ENCODE assay signal across 7 cellular contexts in the genomic region with DNA sequence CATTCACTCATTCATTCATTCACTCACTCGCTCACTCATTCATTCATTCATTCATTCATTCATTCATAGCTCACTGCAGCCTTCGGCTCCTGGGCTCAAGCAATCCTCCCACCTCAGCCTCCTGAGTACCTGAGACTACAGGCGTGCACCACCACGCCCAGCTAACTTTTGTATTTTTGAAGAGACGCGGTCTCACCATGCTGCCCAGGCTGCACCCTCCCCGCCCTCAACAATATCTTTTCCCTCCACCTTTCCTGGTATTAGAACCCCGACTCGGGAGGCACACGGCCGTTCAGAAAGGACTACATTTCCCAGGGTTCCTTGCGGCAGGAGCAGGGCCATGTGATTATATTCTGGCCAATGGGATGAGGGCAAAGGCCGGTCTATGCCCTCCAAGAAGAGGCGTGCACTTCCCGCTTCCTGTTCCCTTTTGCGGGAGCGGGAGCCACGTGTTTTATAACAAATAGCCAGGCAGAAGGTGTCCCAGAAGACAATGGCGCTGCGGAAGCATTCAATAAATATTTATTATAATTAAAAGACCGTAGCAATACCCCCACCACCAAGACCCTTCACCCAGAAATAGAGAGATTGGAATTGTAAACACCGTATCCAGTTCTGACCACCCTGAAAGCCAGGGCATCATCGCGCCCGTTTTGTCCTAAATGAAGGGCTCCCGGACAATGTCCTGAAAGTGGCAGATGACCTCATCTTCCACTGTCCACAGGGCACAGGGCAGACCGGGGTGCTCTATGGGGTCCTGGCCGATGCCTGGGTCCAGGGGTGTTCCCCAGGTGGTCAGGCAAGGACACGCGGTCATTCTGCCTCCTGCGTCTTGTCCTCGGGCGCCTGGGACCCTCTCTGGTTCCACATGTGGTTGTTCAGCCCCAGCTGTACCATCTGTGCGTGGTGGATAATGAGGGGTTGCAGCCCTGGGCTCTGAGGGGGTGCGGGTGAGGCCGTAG. TPM values are rescaled to one million over a fixed set of nuclear protein-coding genes. Genes with fewer than 3 reads are reported as not detected.
A peak's percentile ranks its signal among the peaks of the same experiment; 100 is the strongest.
DNase-seq lines count a peak whose midpoint lies in the region; ATAC-seq and TF ChIP-seq lines count a peak whose summit lies in the region.

No MANE protein-coding gene starts in this region.

- H3K36me3 ChIP-seq in uterus = no peaks in the 10 kb centered on the region

- intact Hi-C loops in left ventricle myocardium superior (cut with micrococcal nuclease) = no loop called here
- intact Hi-C loops in uterus (cut with DNase I; ENCODE audit: low total_unique reads) = no loop called here

- ATAC-seq in left ventricle myocardium superior = peak; percentile 88

- no peaks in the 10 kb centered on the region for H3K27me3 ChIP-seq in uterus

- H3K4me1 ChIP-seq in uterus = no peaks in the 10 kb centered on the region

- TF ChIP-seq POLR2A in GM19193 (IDR thresholded peaks at IDR 0.05; ENCODE audit: extremely low read depth, insufficient read depth, insufficient read length) (peak; percentile 13), uterus (IDR thresholded peaks at IDR 0.05) (no peak)

- TF ChIP-seq CTCF in uterus (IDR thresholded peaks at IDR 0.05) = no peak

- no peaks in the 10 kb centered on the region for H3K9me3 ChIP-seq in uterus

- no peak overlapping the region for H3K27ac ChIP-seq in uterus

- H3K4me3 ChIP-seq in uterus = no peak overlapping the region

- peak; percentile 80 to 84 for DNase-seq in NCI-H1930 (lab: John Stamatoyannopoulos, UW)
- DNase-seq in T-helper 2 cell = peak in 4 of 5 experiments; percentile 58 to 72 (median 62)
- DNase-seq in anterior cingulate cortex (lab: John Stamatoyannopoulos, UW) = peak; percentile 11 to 95 (median 84)
- peak; percentile 86 for DNase-seq in left ventricle myocardium superior
- peak; percentile 79 for DNase-seq in pulmonary artery endothelial cell (ENCODE audit: low read depth, low spot score)
- peak; percentile 84 to 90 for DNase-seq in uterus

RNA-seq across cellular contexts. Expression of a gene that starts 15.8 kb away (rescaled TPM):
- total RNA-seq in left ventricle myocardium superior (6.2 TPM), pulmonary artery endothelial cell (3.7 and 4.0 TPM in 2 replicates), uterus (10 to 100 TPM in 1 of 4 donors, 1 to 10 TPM in 2, under 1 TPM in 1; under 0.01 to 13.0 (median 2.3) TPM)

RNA-seq across cellular contexts. Expression of a gene that starts 24.2 kb away (rescaled TPM):
- total RNA-seq in left ventricle myocardium superior (49.6 TPM), pulmonary artery endothelial cell (19.2 and 22.0 TPM in 2 replicates), uterus (10 to 100 TPM in 3 of 4 donors, 1 to 10 TPM in 1; 9.4 to 12.4 (median 10.6) TPM)

RNA-seq across cellular contexts. Expression of a gene that starts 51.8 kb away (rescaled TPM):
- total RNA-seq in left ventricle myocardium superior (25.8 TPM), pulmonary artery endothelial cell (121 and 150 TPM in 2 replicates), uterus (10 to 100 TPM; 18.7 to 60.8 (median 27.9) TPM)
